ENCODE assay signal across 7 cellular contexts in genomic region chr17:58005728-58006562, GRCh38. TPM values are rescaled to one million over a fixed set of nuclear protein-coding genes. Genes with fewer than 3 reads are reported as not detected.
A peak's percentile ranks its signal among the peaks of the same experiment; 100 is the strongest.
DNase-seq lines count a peak whose midpoint lies in the region; ATAC-seq and TF ChIP-seq lines count a peak whose summit lies in the region.

No MANE protein-coding gene starts in this region.

- H3K4me1 ChIP-seq in iPS DF 6.9 (ENCODE audit: control insufficient read depth, insufficient read depth, low read length), result no peaks in the 10 kb centered on the region

- H3K4me3 Mint-ChIP-seq in activated CD8-positive, alpha-beta T cell treated with anti-CD3 and anti-CD28 coated beads for 36 hours, result peak overlapping the region; percentile 97
- peak overlapping the region; percentile 84 for H3K4me3 Mint-ChIP-seq in stimulated activated naive CD8-positive, alpha-beta T cell treated with anti-CD3 and anti-CD28 coated beads, Interleukin-15, Interleukin-2, amounts not matched to agents 100 ng/mL and 50 ng/mL, for 24 hours

- intact Hi-C loops in activated CD8-positive, alpha-beta T cell treated with anti-CD3 and anti-CD28 coated beads for 36 hours (cut with micrococcal nuclease), result loop anchor here (2.0 to 5.0 kb wide), 2 partner anchors 79 to 91 kb away; no protein-coding TSS in a partner anchor

- no peaks in the 10 kb centered on the region for H3K9me3 ChIP-seq in iPS DF 6.9 (ENCODE audit: control insufficient read depth, insufficient read depth, low read length)

- no peak for DNase-seq in activated CD8-positive, alpha-beta T cell treated with anti-CD3 and anti-CD28 coated beads for 36 hours
- DNase-seq in iPS DF 6.9 (ENCODE audit: low read depth, low spot score), result no peak
- no peak for DNase-seq in middle frontal gyrus (ENCODE audit: extremely low spot score, low spot score)
- no peak for DNase-seq in A172 (ENCODE audit: low spot score)

- H3K27ac Mint-ChIP-seq in activated CD8-positive, alpha-beta T cell treated with anti-CD3 and anti-CD28 coated beads for 36 hours, result peak overlapping the region; percentile 99
- H3K27ac Mint-ChIP-seq in stimulated activated naive CD8-positive, alpha-beta T cell treated with anti-CD3 and anti-CD28 coated beads, Interleukin-15, Interleukin-2, amounts not matched to agents 100 ng/mL and 50 ng/mL, for 24 hours, result peak overlapping the region; percentile 100

- H3K36me3 Mint-ChIP-seq in activated CD8-positive, alpha-beta T cell treated with anti-CD3 and anti-CD28 coated beads for 36 hours (ENCODE audit: low read depth), result peaks cover 68% of the 10 kb centered on the region
- peaks cover 84% of the 10 kb centered on the region for H3K36me3 Mint-ChIP-seq in stimulated activated naive CD8-positive, alpha-beta T cell treated with anti-CD3 and anti-CD28 coated beads, Interleukin-15, Interleukin-2, amounts not matched to agents 100 ng/mL and 50 ng/mL, for 24 hours (ENCODE audit: low read depth)

- CTCF ChIA-PET in activated CD8-positive, alpha-beta T cell treated with anti-CD3 and anti-CD28 coated beads for 36 hours (lab: Charles Lee), result interaction anchor here (0.7 to 2.6 kb wide), 4 partner anchors 8 to 338 kb away, joined by 3 to 34 read pairs (median 3); no protein-coding TSS in a partner anchor

- H3K9me3 Mint-ChIP-seq in activated CD8-positive, alpha-beta T cell treated with anti-CD3 and anti-CD28 coated beads for 36 hours, result no peaks in the 10 kb centered on the region
- no peaks in the 10 kb centered on the region for H3K9me3 Mint-ChIP-seq in stimulated activated naive CD8-positive, alpha-beta T cell treated with anti-CD3 and anti-CD28 coated beads, Interleukin-15, Interleukin-2, amounts not matched to agents 100 ng/mL and 50 ng/mL, for 24 hours

- peak overlapping the region; percentile 85 for H3K4me3 ChIP-seq in iPS DF 6.9 (ENCODE audit: low read length)

- H3K36me3 ChIP-seq in iPS DF 6.9 (ENCODE audit: control insufficient read depth, insufficient read depth, low read length), result peaks cover 10% of the 10 kb centered on the region; the same call in 1 of the 2 replicates

- no peak overlapping the region for H3K27ac ChIP-seq in iPS DF 6.9 (ENCODE audit: low read length)

- H3K27me3 Mint-ChIP-seq in activated CD8-positive, alpha-beta T cell treated with anti-CD3 and anti-CD28 coated beads for 36 hours, result no peaks in the 10 kb centered on the region
- no peaks in the 10 kb centered on the region for H3K27me3 Mint-ChIP-seq in stimulated activated naive CD8-positive, alpha-beta T cell treated with anti-CD3 and anti-CD28 coated beads, Interleukin-15, Interleukin-2, amounts not matched to agents 100 ng/mL and 50 ng/mL, for 24 hours

- TF ChIP-seq CTCF in activated CD8-positive, alpha-beta T cell treated with anti-CD3 and anti-CD28 coated beads for 36 hours (IDR thresholded peaks at IDR 0.05), result no peak

- ATAC-seq in HG03571 (IDR thresholded peaks at IDR 0.05; ENCODE audit: unreplicated experiment) (peak; percentile 2), HG03342 (IDR thresholded peaks at IDR 0.05; ENCODE audit: unreplicated experiment) (no peak)
- no peak for ATAC-seq in activated CD8-positive, alpha-beta T cell treated with anti-CD3 and anti-CD28 coated beads for 36 hours

- no peaks in the 10 kb centered on the region for H3K27me3 ChIP-seq in iPS DF 6.9 (ENCODE audit: control insufficient read depth, insufficient read depth, low read length)

- peaks cover 51% of the 10 kb centered on the region for H3K4me1 Mint-ChIP-seq in activated CD8-positive, alpha-beta T cell treated with anti-CD3 and anti-CD28 coated beads for 36 hours (ENCODE audit: low read depth)
- H3K4me1 Mint-ChIP-seq in stimulated activated naive CD8-positive, alpha-beta T cell treated with anti-CD3 and anti-CD28 coated beads, Interleukin-15, Interleukin-2, amounts not matched to agents 100 ng/mL and 50 ng/mL, for 24 hours (ENCODE audit: low read depth), result peaks cover 77% of the 10 kb centered on the region

- POLR2A ChIA-PET in activated CD8-positive, alpha-beta T cell treated with anti-CD3 and anti-CD28 coated beads for 36 hours (lab: Charles Lee), result interaction anchor here (0.8 to 10.6 kb wide), 23 partner anchors 12 to 336 kb away, joined by 3 to 230 read pairs (median 3); partner anchors contain the start of genes DYNLL2, MKS1, MRPS23 and VEZF1

- no CpG with 5 or more reads among the region's 36 CpGs for WGBS in iPS DF 6.9 (ENCODE audit: insufficient coverage, insufficient read length)

RNA-seq across cellular contexts. Expression of gene SRSF1, which starts 1.1 kb away (rescaled TPM):
- total RNA-seq in activated CD8-positive, alpha-beta T cell treated with anti-CD3 and anti-CD28 coated beads for 36 hours, result 100 to 1,000 TPM; 333 to 342 TPM
- 501 and 612 TPM in 2 replicates for total RNA-seq in A172 (2014; rRNA removed; shearing (Covaris generic))

RNA-seq across cellular contexts. Expression of gene VEZF1, which starts 17.9 kb away (rescaled TPM):
- 10 to 100 TPM; 17.9 to 19.6 TPM for total RNA-seq in activated CD8-positive, alpha-beta T cell treated with anti-CD3 and anti-CD28 coated beads for 36 hours
- 43.4 and 50.5 TPM in 2 replicates for total RNA-seq in A172 (2014; rRNA removed; shearing (Covaris generic))

RNA-seq across cellular contexts. Expression of gene CUEDC1, which starts 50.7 kb away (rescaled TPM):
- under 1 TPM; 0.29 to 0.40 TPM for total RNA-seq in activated CD8-positive, alpha-beta T cell treated with anti-CD3 and anti-CD28 coated beads for 36 hours
- total RNA-seq in A172 (2014; rRNA removed; shearing (Covaris generic)), result 8.0 and 11.6 TPM in 2 replicates
